In genomic region chr11:31798057-31799035, GRCh38 we compare ENCODE assay signal across 9 cellular contexts. TPM values are rescaled to one million over a fixed set of nuclear protein-coding genes. Genes with fewer than 3 reads are reported as not detected.
DNase-seq lines count a peak whose midpoint lies in the region; ATAC-seq and TF ChIP-seq lines count a peak whose summit lies in the region.
"Had no signal": no experiment of that assay in that cellular context is flagged by ENCODE, and none has a peak within 500 bp of the region (broad histone marks: within the 10 kb centered on the region; RNA-seq: fewer than 3 reads in every experiment).

No MANE protein-coding gene starts in this region.

- no peaks in the 10 kb centered on the region for H3K9me3 ChIP-seq in PC-3 (ENCODE audit: low read length)

- CTCF ChIA-PET in BJ (lab: Yijun Ruan, JAX) (interaction anchor here (0.9 to 2.1 kb wide), 4 partner anchors 12 to 378 kb away, joined by 3 to 5 read pairs (median 4); no protein-coding TSS in a partner anchor), PC-3 (lab: Charles Lee) (no interaction called here)

- no peak overlapping the region for H2AFZ ChIP-seq in PC-3 (ENCODE audit: low read length)

- ATAC-seq in GM21526 (IDR thresholded peaks at IDR 0.05; ENCODE audit: low FRiP score, unreplicated experiment): peak; percentile 68
- ATAC-seq in HG02970 (IDR thresholded peaks at IDR 0.05; ENCODE audit: low FRiP score, unreplicated experiment): no peak
- ATAC-seq in PC-3: no peak

- H3K9ac ChIP-seq in PC-3 (ENCODE audit: low read length): no peak overlapping the region

- intact Hi-C loops in PC-3 (cut with micrococcal nuclease): no loop called here

- H3K4me3 ChIP-seq in BJ (ENCODE audit: low read depth, low read length) (no peak overlapping the region), PC-3 (ENCODE audit: low read length) (no peak overlapping the region)

- H3K4me2 ChIP-seq in PC-3 (ENCODE audit: low read length): no peak overlapping the region

- no TSS peak for BruUV-seq in PC-3 (replicated peaks; lab: Mats Ljungman, UMichigan)

- DNase-seq in BJ (ENCODE audit: low read depth) (no peak), left kidney (ENCODE audit: low read depth, low spot score) (peak; percentile 78), GOT3 (lab: John Stamatoyannopoulos, UW) (no peak), PC-3 (no peak), NCI-H2029 (lab: John Stamatoyannopoulos, UW) (no peak)
- DNase-seq: natural killer cell had no signal

- H3K27ac ChIP-seq in angular gyrus (ENCODE audit: low read depth, low read length) (peak overlapping the region; percentile 2), PC-3 (ENCODE audit: low read length) (no peak overlapping the region)

- H3K27me3 ChIP-seq in BJ (ENCODE audit: control insufficient read depth, insufficient read depth, low read length): peaks cover 57% of the 10 kb centered on the region
- no peaks in the 10 kb centered on the region for H3K27me3 ChIP-seq in PC-3 (ENCODE audit: low read length)

- H3K36me3 ChIP-seq in BJ (ENCODE audit: control insufficient read depth, insufficient read depth, low read length) (no peaks in the 10 kb centered on the region), PC-3 (ENCODE audit: low read depth, low read length) (no peaks in the 10 kb centered on the region; the same call in 1 of the 2 replicates)

- H4K20me1 ChIP-seq in PC-3 (ENCODE audit: low read length): no peaks in the 10 kb centered on the region

- TF ChIP-seq CTCF in BJ (IDR thresholded peaks at IDR 0.05; ENCODE audit: insufficient read depth, low read depth, low read length) (peak; percentile 36), PC-3 (conservative IDR thresholded peaks at IDR 0.05; ENCODE audit: low read depth, low read length) (no peak)

- no peaks in the 10 kb centered on the region for H3F3A ChIP-seq in PC-3 (ENCODE audit: low read length, unreplicated experiment)

- H3K4me1 ChIP-seq in PC-3 (ENCODE audit: insufficient read depth, low read length): no peaks in the 10 kb centered on the region

- H3K9me2 ChIP-seq in PC-3 (replicated peaks; ENCODE audit: low read length): no peaks in the 10 kb centered on the region

- no peaks in the 10 kb centered on the region for H3K79me2 ChIP-seq in PC-3 (ENCODE audit: low read length)

- POLR2A ChIA-PET in BJ (lab: Charles Lee): no interaction called here
- POLR2A ChIA-PET in PC-3 (lab: Charles Lee; ENCODE audit: unreplicated experiment): interaction anchor here (0.6 kb wide), 1 partner anchor 1814 kb away, joined by 3 read pairs; no protein-coding TSS in a partner anchor

RNA-seq across cellular contexts. Expression of gene PAX6, which starts 12.8 kb away (rescaled TPM):
- not detected in 2 replicates for polyA plus RNA-seq in BJ (2011; rRNA removed)
- 0.05 TPM in 1 of 2 replicates, not detected in the other for polyA minus RNA-seq in BJ (2011; rRNA and poly(A)+ RNA removed)
- 14.6 and 25.7 TPM in 2 replicates for total RNA-seq in PC-3 (2014; rRNA removed)
- total RNA-seq: natural killer cell had no signal
